Comparison of ENCODE assay signal across 1 cellular context in genomic region chr1:81414417-81415087, GRCh38.
TF ChIP-seq lines count a peak whose summit lies in the region.

No MANE protein-coding gene starts in this region.

TF ChIP-seq in H1, 55 proteins besides CTCF, POLR2A, EP300 and RAD21 (continued from another document):
- TF ChIP-seq NANOG (IDR thresholded peaks at IDR 0.05; ENCODE audit: insufficient read depth, low read depth, low read length, poor library complexity, severe bottlenecking): no peak
- TF ChIP-seq SRF (IDR thresholded peaks at IDR 0.05; ENCODE audit: low read depth, low read length): no peak
- TF ChIP-seq E2F6 (IDR thresholded peaks at IDR 0.05): peak; percentile 30; the same call in 1 of the 2 replicates
- TF ChIP-seq BRCA1 (IDR thresholded peaks at IDR 0.05; ENCODE audit: low read depth, low read length): no peak
- no peak for TF ChIP-seq CHD7 (IDR thresholded peaks at IDR 0.05; ENCODE audit: insufficient replicate concordance, low read length)
- no peak for TF ChIP-seq HDAC2 (IDR thresholded peaks at IDR 0.05; ENCODE audit: borderline replicate concordance in 1 of 2, low read depth in 2 of 2, low read length in 2 of 2)
- no peak for TF ChIP-seq CBX5 (IDR thresholded peaks at IDR 0.05; ENCODE audit: low read depth, low read length)
- no peak for TF ChIP-seq ASH2L (IDR thresholded peaks at IDR 0.05; ENCODE audit: low read length)
- no peak for TF ChIP-seq ZNF274 (IDR thresholded peaks at IDR 0.05; ENCODE audit: borderline replicate concordance, extremely low read depth, low read length)
- TF ChIP-seq MAFK (IDR thresholded peaks at IDR 0.05; ENCODE audit: low read depth, low read length): 0 out of 2 replicates have a peak, but pooled peaks have one; percentile 27
- no peak for TF ChIP-seq SIN3A (conservative IDR thresholded peaks at IDR 0.05 in 1 of 2, IDR thresholded peaks at IDR 0.05 in 1 of 2; ENCODE audit: low read depth in 1 of 2, low read length in 2 of 2)
- no peak for TF ChIP-seq SP2 (IDR thresholded peaks at IDR 0.05; ENCODE audit: low read length)
- no peak for TF ChIP-seq PHF8 (conservative IDR thresholded peaks at IDR 0.05; ENCODE audit: low read depth, low read length)
- no peak for TF ChIP-seq GABPA (IDR thresholded peaks at IDR 0.05; ENCODE audit: borderline replicate concordance, insufficient read depth, low read length)
- no peak for TF ChIP-seq BCL11A (IDR thresholded peaks at IDR 0.05; ENCODE audit: low read depth in 2 of 2, low read length in 2 of 2)
- no peak for TF ChIP-seq TBP (IDR thresholded peaks at IDR 0.05; ENCODE audit: low read depth, low read length)
- TF ChIP-seq CHD1 (IDR thresholded peaks at IDR 0.05; ENCODE audit: low read depth, low read length): no peak
- no peak for TF ChIP-seq TEAD4 (IDR thresholded peaks at IDR 0.05; ENCODE audit: low read depth, low read length)
- TF ChIP-seq RFX5 (IDR thresholded peaks at IDR 0.05; ENCODE audit: borderline replicate concordance, low read depth, low read length): no peak
- no peak for TF ChIP-seq HDAC6 (IDR thresholded peaks at IDR 0.05; ENCODE audit: low read depth, low read length)
- TF ChIP-seq RBBP5 (IDR thresholded peaks at IDR 0.05; ENCODE audit: borderline replicate concordance, low read depth, low read length): no peak
- no peak for TF ChIP-seq SIX5 (IDR thresholded peaks at IDR 0.05; ENCODE audit: low read depth, low read length)
- TF ChIP-seq KDM4A (IDR thresholded peaks at IDR 0.05; ENCODE audit: low read depth, low read length, severe bottlenecking): no peak
- no peak; the same call in 1 of the 2 replicates for TF ChIP-seq JUND (IDR thresholded peaks at IDR 0.05; ENCODE audit: low read length)
- TF ChIP-seq RNF2 (IDR thresholded peaks at IDR 0.05; ENCODE audit: borderline replicate concordance, low read depth, low read length, missing control alignments, poor library complexity, severe bottlenecking): no peak
- no peak for TF ChIP-seq RXRA (IDR thresholded peaks at IDR 0.05; ENCODE audit: insufficient read depth, low read depth, low read length)
- no peak for TF ChIP-seq POU5F1 (IDR thresholded peaks at IDR 0.05; ENCODE audit: low read depth, low read length)
- TF ChIP-seq FOSL1 (IDR thresholded peaks at IDR 0.05; ENCODE audit: insufficient read depth, low read depth, low read length): no peak
- TF ChIP-seq EGR1 (IDR thresholded peaks at IDR 0.05; ENCODE audit: borderline replicate concordance, low read depth, low read length): no peak
TF ChIP-seq in H1: peak in this region for 7.
